In the genomic region with DNA sequence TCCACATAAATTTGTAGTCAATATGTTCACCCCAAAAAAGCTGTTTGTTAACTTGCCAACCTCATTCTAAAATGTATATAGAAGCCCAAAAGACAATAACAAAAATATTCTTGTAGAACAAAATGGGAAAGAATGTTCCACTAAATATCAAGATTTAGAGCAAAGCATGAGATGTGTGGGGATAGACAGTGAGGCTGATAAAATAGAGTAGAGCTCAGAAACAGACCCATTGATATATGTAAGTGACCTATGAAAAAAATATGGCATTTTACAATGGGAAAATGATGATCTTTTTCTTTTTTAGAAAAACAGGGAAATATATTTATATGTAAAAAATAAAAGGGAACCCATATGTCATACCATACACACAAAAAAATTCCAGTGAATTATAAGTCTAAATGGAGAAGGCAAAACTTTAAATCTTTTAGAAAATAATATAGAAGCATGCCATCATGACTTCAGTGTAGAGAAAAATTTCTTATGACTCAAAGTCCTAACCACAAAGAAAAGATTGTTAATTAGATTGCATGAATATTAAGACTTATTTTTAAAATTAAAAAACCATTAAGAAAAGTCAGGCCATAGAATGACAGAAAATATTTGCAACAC, we compare ENCODE assay signal across 26 cellular contexts.
"Had no signal": no experiment of that assay in that cellular context is flagged by ENCODE, and none has a peak within 500 bp of the region (broad histone marks: within the 10 kb centered on the region; RNA-seq: fewer than 3 reads in every experiment).

No MANE protein-coding gene starts in this region.

- H3K27me3 ChIP-seq: neural progenitor cell, ovary, right lobe of liver, sigmoid colon, suprapubic skin, testis, tibial artery, transverse colon, upper lobe of right lung, uterus had no signal

- H3K79me2 ChIP-seq: parathyroid adenoma had no signal

- H3K4me2 ChIP-seq: neural progenitor cell had no signal

- H3K9me3 ChIP-seq: right lobe of liver, suprapubic skin, testis, upper lobe of right lung, uterus had no signal

- ATAC-seq: natural killer cell; psoas muscle; right cardiac atrium; right lobe of liver; stimulated activated memory B cell treated with anti-CD40 and anti-IgM and Interleukin-4, amounts not matched to agents 10 μg/mL and 1 μg/mL and 100 μg/mL, for 72 hours; stimulated activated naive CD8-positive, alpha-beta T cell treated with anti-CD3 and anti-CD28 coated beads, Interleukin-15, amount 100 ng/mL, for 72 hours; stimulated activated naive CD8-positive, alpha-beta T cell treated with anti-CD3 and anti-CD28 coated beads, Interleukin-15, Interleukin-2, amounts not matched to agents 100 U/mL and 50 U/mL, for 24 hours; upper lobe of right lung had no signal

- H3K4me3 ChIP-seq: neural progenitor cell, ovary, psoas muscle, right lobe of liver, sigmoid colon, suprapubic skin, testis, tibial artery, transverse colon, upper lobe of right lung, uterus had no signal

- H3K9ac ChIP-seq: neural progenitor cell, parathyroid adenoma had no signal

- H3K27ac ChIP-seq: neural progenitor cell, ovary, parathyroid adenoma, psoas muscle, right lobe of liver, sigmoid colon, suprapubic skin, testis, tibial artery, transverse colon, upper lobe of right lung, uterus had no signal

- H2AFZ ChIP-seq: neural progenitor cell, parathyroid adenoma had no signal

- H3K4me1 ChIP-seq: parathyroid adenoma, psoas muscle, right lobe of liver, sigmoid colon, testis, upper lobe of right lung, uterus had no signal

- DNase-seq: natural killer cell; occipital lobe; ovary; posterior cingulate gyrus; psoas muscle; right cardiac atrium; right lobe of liver; sigmoid colon; small intestine; stimulated activated CD4-positive, alpha-beta T cell treated with anti-CD3 and anti-CD28 coated beads, Interleukin-15, amount 100 ng/mL, for 24 hours; stimulated activated CD4-positive, alpha-beta T cell treated with anti-CD3 and anti-CD28 coated beads, Interleukin-2, amount 100 ng/mL, for 24 hours; stimulated activated CD4-positive, alpha-beta T cell treated with anti-CD3 and anti-CD28 coated beads, Interleukin-2, amount 100 ng/mL, for 48 hours; stimulated activated CD4-positive, alpha-beta T cell treated with anti-CD3 and anti-CD28 coated beads, Interleukin-4, amount 100 ng/mL, for 24 hours; stimulated activated naive CD4-positive, alpha-beta T cell; stimulated activated naive CD8-positive, alpha-beta T cell treated with anti-CD3 and anti-CD28 coated beads, Interleukin-15, amount 100 ng/mL, for 72 hours; stimulated activated naive CD8-positive, alpha-beta T cell treated with anti-CD3 and anti-CD28 coated beads, Interleukin-15, Interleukin-2, amounts not matched to agents 100 U/mL and 50 U/mL, for 24 hours; substantia nigra; testis; tibial artery; transverse colon; upper lobe of right lung; uterus had no signal

- H3K36me3 ChIP-seq: neural progenitor cell, ovary, right lobe of liver, sigmoid colon, suprapubic skin, tibial artery, transverse colon, upper lobe of right lung, uterus had no signal
